ENCODE assay signal across 8 cellular contexts in the genomic region with DNA sequence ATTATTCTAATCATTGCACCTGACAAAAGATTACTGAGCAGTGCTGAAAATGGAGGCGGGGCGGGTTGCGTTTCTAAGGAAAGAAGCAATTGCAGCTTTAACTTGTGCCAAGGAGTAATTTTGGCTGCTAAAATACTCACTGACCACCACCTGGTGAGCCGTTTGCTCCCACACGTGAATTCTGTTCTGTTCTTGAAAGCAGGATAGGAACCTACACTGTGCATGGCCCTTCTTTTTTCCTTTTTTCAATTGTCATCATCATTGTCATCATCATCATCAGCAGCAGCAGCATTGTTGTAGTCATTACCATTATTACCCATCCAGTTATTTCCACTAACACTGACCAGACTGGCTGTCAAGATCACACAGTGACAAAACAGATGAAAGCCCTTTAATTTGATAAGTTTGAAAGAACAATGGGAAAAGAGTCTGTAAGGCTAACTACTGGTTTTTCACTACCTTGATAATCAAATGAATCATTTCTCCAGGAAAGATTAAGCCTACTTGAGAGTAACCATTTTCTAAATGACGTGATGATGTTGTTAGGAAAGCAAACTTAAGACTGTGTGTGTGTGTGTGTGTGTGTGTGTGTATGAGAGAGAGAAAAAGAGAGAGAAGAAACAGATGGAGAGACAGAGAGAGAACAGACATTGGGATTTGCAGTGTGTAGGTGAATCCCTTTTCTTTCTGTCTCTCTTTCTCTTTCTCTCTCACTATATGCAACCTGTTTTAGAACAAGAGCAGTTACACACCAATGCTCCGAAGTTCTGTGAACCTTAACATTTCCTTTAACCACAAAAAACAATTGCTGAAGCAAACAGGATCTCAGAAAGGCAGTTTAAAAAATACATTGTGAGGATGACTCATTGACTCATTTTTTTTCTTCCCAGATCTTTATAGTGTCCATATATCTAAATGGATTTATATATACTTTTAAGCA. TPM values are rescaled to one million over a fixed set of nuclear protein-coding genes. Genes with fewer than 3 reads are reported as not detected.
DNase-seq lines count a peak whose midpoint lies in the region; ATAC-seq, FAIRE-seq and TF ChIP-seq lines count a peak whose summit lies in the region.

No MANE protein-coding gene starts in this region.

- no peak overlapping the region for H3K4me3 ChIP-seq in mucosa of descending colon

- TF ChIP-seq POLR2A in GM12891 (IDR thresholded peaks at IDR 0.05; ENCODE audit: low read depth, low read length), result no peak

- FAIRE-seq in GM12891 (lab: Jason Lieb, UNC), result peak; percentile 87

- intact Hi-C loops in mucosa of descending colon (cut with DNase I, micrococcal nuclease), result no loop called here

- H3K4me1 ChIP-seq in mucosa of descending colon (ENCODE audit: low read depth), result no peaks in the 10 kb centered on the region

- H3K36me3 ChIP-seq in mucosa of descending colon (ENCODE audit: low read depth), result no peaks in the 10 kb centered on the region

- ATAC-seq in HG02610 (IDR thresholded peaks at IDR 0.05; ENCODE audit: unreplicated experiment), result peak; percentile 33
- ATAC-seq in mucosa of descending colon, result peak; percentile 26

- peak overlapping the region; percentile 92 for H3K27ac Mint-ChIP-seq in T-helper 1 cell treated with Interleukin-12 subunit alpha and Interleukin-12 subunit beta and Interleukin-4 antibody, amounts not matched to agents 30 μg/mL and 1 μg/mL, for 36 hours

- peak overlapping the region; percentile 100 for H3K4me3 Mint-ChIP-seq in T-helper 1 cell treated with Interleukin-12 subunit alpha and Interleukin-12 subunit beta and Interleukin-4 antibody, amounts not matched to agents 30 μg/mL and 1 μg/mL, for 36 hours

- peaks cover 52% of the 10 kb centered on the region for H3K4me1 Mint-ChIP-seq in T-helper 1 cell treated with Interleukin-12 subunit alpha and Interleukin-12 subunit beta and Interleukin-4 antibody, amounts not matched to agents 30 μg/mL and 1 μg/mL, for 36 hours (ENCODE audit: low read depth)

- DNase-seq in GM12891 (ENCODE audit: insufficient read length, low spot score), result no peak
- DNase-seq in mucosa of descending colon, result no peak
- no peak for DNase-seq in COLO829 (ENCODE audit: low spot score)
- no peak for DNase-seq in mucosa of gallbladder (ENCODE audit: low spot score)
- no peak for DNase-seq in stimulated activated CD4-positive, alpha-beta T cell treated with anti-CD3 and anti-CD28 coated beads, Interleukin-4, amount 100 ng/mL, for 4 hours
- DNase-seq in NCI-H187 treated with DMSO at 0.1 percent for 48 hours (lab: John Stamatoyannopoulos, UW), result no peak

- H3K9me3 ChIP-seq in mucosa of descending colon, result no peaks in the 10 kb centered on the region

- peaks cover 4% of the 10 kb centered on the region for H3K27me3 Mint-ChIP-seq in T-helper 1 cell treated with Interleukin-12 subunit alpha and Interleukin-12 subunit beta and Interleukin-4 antibody, amounts not matched to agents 30 μg/mL and 1 μg/mL, for 36 hours (ENCODE audit: low read depth)

- TF ChIP-seq CTCF in mucosa of descending colon (IDR thresholded peaks at IDR 0.05), result no peak

- peaks cover 76% of the 10 kb centered on the region for H3K36me3 Mint-ChIP-seq in T-helper 1 cell treated with Interleukin-12 subunit alpha and Interleukin-12 subunit beta and Interleukin-4 antibody, amounts not matched to agents 30 μg/mL and 1 μg/mL, for 36 hours (ENCODE audit: low read depth)

- H3K9me3 Mint-ChIP-seq in T-helper 1 cell treated with Interleukin-12 subunit alpha and Interleukin-12 subunit beta and Interleukin-4 antibody, amounts not matched to agents 30 μg/mL and 1 μg/mL, for 36 hours, result peaks cover 6% of the 10 kb centered on the region

TF ChIP-seq in GM12891, 5 proteins besides CTCF, POLR2A, EP300 and RAD21:
- TF ChIP-seq PAX5 (IDR thresholded peaks at IDR 0.05; ENCODE audit: insufficient read depth, low read length, severe bottlenecking) (peak; percentile 58), POU2F2 (IDR thresholded peaks at IDR 0.05; ENCODE audit: low read depth, low read length) (no peak), SPI1 (IDR thresholded peaks at IDR 0.05; ENCODE audit: low read depth, low read length) (no peak), POLR2AphosphoS5 (IDR thresholded peaks at IDR 0.05; ENCODE audit: low read depth, low read length) (no peak), TAF1 (IDR thresholded peaks at IDR 0.05; ENCODE audit: low read depth, low read length) (no peak)

RNA-seq across cellular contexts. Expression of a gene that starts 3.7 kb away (rescaled TPM):
- polyA plus RNA-seq in GM12891 (2012; ENCODE audit: low read depth, missing spikeins), result 20.5 TPM
- total RNA-seq in mucosa of descending colon (1 to 10 TPM; 2.9 to 4.7 (median 4.1) TPM), mucosa of gallbladder (3.2 TPM)
